8 cellular contexts compared by ENCODE assay signal in the genomic region with DNA sequence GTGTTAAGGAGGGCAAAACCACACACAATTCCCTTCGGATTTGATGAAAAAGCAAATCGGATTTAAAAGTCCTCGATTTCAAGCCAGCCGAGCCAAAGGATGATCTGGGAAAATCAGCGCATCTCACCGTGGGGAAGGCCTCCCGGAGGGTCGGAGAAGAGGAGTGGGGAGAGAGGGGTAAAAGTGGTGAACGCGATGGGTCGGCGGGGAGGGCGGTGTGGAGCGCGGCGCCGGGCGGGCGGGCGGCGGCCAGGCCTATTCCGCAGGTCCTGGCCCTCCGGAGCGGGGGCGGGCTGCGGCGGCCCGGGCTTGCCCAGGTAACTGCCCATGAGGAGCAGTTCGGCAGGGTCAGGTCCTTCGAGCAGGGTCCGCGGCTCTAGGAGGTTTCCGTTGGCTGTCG. TPM values are rescaled to one million over a fixed set of nuclear protein-coding genes. Genes with fewer than 3 reads are reported as not detected.
DNase-seq lines count a peak whose midpoint lies in the region; ATAC-seq and TF ChIP-seq lines count a peak whose summit lies in the region.
"Not testable (repeated sequence)": the region's sequence is repeated elsewhere in the genome, so short reads cannot be mapped to it uniquely, and the experiment has no call there.

No MANE protein-coding gene starts in this region.

- not testable (repeated sequence) for H3K36me3 ChIP-seq in Peyer's patch; skeletal muscle tissue (ENCODE audit: control insufficient read depth in 3 of 3, insufficient read depth in 3 of 3, low read length in 3 of 3)

- peak overlapping the region; percentile 88 to 90 for H3K4me3 Mint-ChIP-seq in CD14-positive monocyte

- H3K4me1 Mint-ChIP-seq in CD14-positive monocyte = not testable (repeated sequence)

- H3K9me3 Mint-ChIP-seq in CD14-positive monocyte = not testable (repeated sequence)

- H3K27ac ChIP-seq in Peyer's patch (peak overlapping the region in 3 of 4 donors; percentile 64 to 89 (median 82)), skeletal muscle tissue (ENCODE audit: low read depth, low read length) (peak overlapping the region; percentile 47)

- not testable (repeated sequence) for H3K9me3 ChIP-seq in Peyer's patch; skeletal muscle tissue (ENCODE audit: control insufficient read depth in 3 of 3, low read length in 3 of 3)

- H3K4me1 ChIP-seq in Peyer's patch; skeletal muscle tissue (ENCODE audit: control insufficient read depth in 3 of 3, insufficient read depth in 3 of 3, low read length in 3 of 3): not testable (repeated sequence)

- peak overlapping the region; percentile 61 to 74 (median 72) for H3K9ac ChIP-seq in skeletal muscle tissue (ENCODE audit: low read depth in 1 of 3, low read length in 3 of 3)

- not testable (repeated sequence) for H3K27me3 Mint-ChIP-seq in CD14-positive monocyte (ENCODE audit: low read depth in 3 of 3)

- H3K36me3 Mint-ChIP-seq in CD14-positive monocyte = peaks cover 11 to 14% of the 10 kb centered on the region in 2 donors

- DNase-seq in CD14-positive monocyte (ENCODE audit: low spot score); epithelial cell of proximal tubule (ENCODE audit: low read depth); lower leg skin (ENCODE audit: low spot score in 2 of 2): not testable (repeated sequence)
- peak in 2 of 3 donors; percentile 48 to 56 for DNase-seq in Peyer's patch
- peak; percentile 71 for DNase-seq in activated effector memory CD4-positive, alpha-beta T cell treated with anti-CD3 and anti-CD28 coated beads, Interleukin-2, amount 50 U/mL, for 16 hours

- TF ChIP-seq POLR2A in Peyer's patch (IDR thresholded peaks at IDR 0.05); lower leg skin (IDR thresholded peaks at IDR 0.05): not testable (repeated sequence)

- H3K4me3 ChIP-seq in Peyer's patch (peak overlapping the region; percentile 39 to 68 (median 56)), epithelial cell of proximal tubule (ENCODE audit: low read depth, low read length) (peak overlapping the region; percentile 56), lower leg skin (ENCODE audit: low read depth, poor library complexity, severe bottlenecking) (peak overlapping the region; percentile 48), skeletal muscle tissue (ENCODE audit: low read length in 3 of 3) (peak overlapping the region; percentile 63 to 69 (median 66))

- not testable (repeated sequence) for H3K27me3 ChIP-seq in Peyer's patch; skeletal muscle tissue (ENCODE audit: control insufficient read depth in 3 of 3, insufficient read depth in 3 of 3, low read length in 3 of 3)

- H3K27ac Mint-ChIP-seq in CD14-positive monocyte = peak overlapping the region; percentile 45 to 93 (median 84)

- TF ChIP-seq CTCF in CD14-positive monocyte (IDR thresholded peaks at IDR 0.05); Peyer's patch (IDR thresholded peaks at IDR 0.05); epithelial cell of proximal tubule (conservative IDR thresholded peaks at IDR 0.05; ENCODE audit: low read depth, low read length); lower leg skin (IDR thresholded peaks at IDR 0.05): not testable (repeated sequence)

- WGBS in lower leg skin, 2 donors = 0 to 1% methylated on average over 10 to 19 of the region's 34 CpGs

- ATAC-seq in GM21528 (IDR thresholded peaks at IDR 0.05; ENCODE audit: low FRiP score, unreplicated experiment) = peak; percentile 42
- peak; percentile 33 for ATAC-seq in HG03342 (IDR thresholded peaks at IDR 0.05; ENCODE audit: unreplicated experiment)

- intact Hi-C loops in CD14-positive monocyte (cut with micrococcal nuclease); lower leg skin (cut with DNase I; ENCODE audit: low total_unique reads): not testable (repeated sequence)

RNA-seq across cellular contexts. Expression of gene POMZP3, which starts 0.5 kb away (rescaled TPM):
- polyA plus RNA-seq in CD14-positive monocyte = 1 to 10 TPM; 1.1 to 2.2 TPM
- total RNA-seq in Peyer's patch (10 to 100 TPM in 2 of 4 donors, 1 to 10 TPM in 2; 6.3 to 14.0 (median 9.8) TPM), epithelial cell of proximal tubule (4.2 and 7.4 TPM in 2 replicates), lower leg skin (1 to 10 TPM; 2.1 to 6.6 (median 6.0) TPM), skeletal muscle tissue (4.2 TPM)
